In the genomic region with DNA sequence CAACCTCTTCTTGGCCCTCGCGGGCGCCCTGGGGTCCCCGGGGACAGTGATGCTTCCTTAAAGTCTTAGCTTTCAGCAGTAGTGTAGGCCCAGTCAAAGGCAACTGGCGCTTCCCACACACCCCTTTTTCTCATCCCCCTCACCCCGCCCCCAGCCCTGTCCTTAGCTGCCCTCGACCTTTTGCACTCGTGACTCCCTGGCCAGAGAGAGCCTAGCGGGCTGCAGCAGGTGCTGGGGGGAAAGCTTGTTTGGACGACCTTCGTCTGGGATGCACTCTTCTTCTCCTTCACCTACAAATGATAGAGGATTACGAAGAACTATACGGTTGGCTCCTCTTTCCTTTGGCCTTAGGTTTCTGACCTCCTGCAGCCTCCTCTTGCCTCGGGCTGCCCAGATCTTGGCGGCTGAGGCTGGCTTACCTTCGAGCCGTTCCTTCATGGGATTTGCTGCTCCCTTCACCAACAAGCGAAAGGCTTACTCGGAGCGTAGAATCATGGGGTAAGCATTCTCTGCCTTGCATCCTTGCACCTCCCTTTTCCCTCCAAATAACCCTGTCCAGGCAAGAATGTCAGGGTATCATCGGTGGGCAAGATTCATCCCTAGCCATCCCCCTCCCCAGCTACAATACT, we compare ENCODE assay signal across 9 cellular contexts. TPM values are rescaled to one million over a fixed set of nuclear protein-coding genes. Genes with fewer than 3 reads are reported as not detected.
DNase-seq lines count a peak whose midpoint lies in the region; ATAC-seq, FAIRE-seq and TF ChIP-seq lines count a peak whose summit lies in the region.
"Had no signal": no experiment of that assay in that cellular context is flagged by ENCODE, and none has a peak within 500 bp of the region (broad histone marks: within the 10 kb centered on the region; RNA-seq: fewer than 3 reads in every experiment).

No MANE protein-coding gene starts in this region.

- intact Hi-C loops in kidney (cut with DNase I): no loop called here

- FAIRE-seq in kidney (lab: Jason Lieb, UNC): no peak
- FAIRE-seq: colon had no signal

- peaks cover 11 to 13% of the 10 kb centered on the region in 2 donors for H3K36me3 ChIP-seq in kidney (ENCODE audit: control insufficient read depth in 1 of 2, insufficient read depth in 2 of 2, low read length in 2 of 2)
- H3K36me3 ChIP-seq in subcutaneous abdominal adipose tissue (ENCODE audit: control insufficient read depth in 5 of 5, insufficient read depth in 5 of 5, low read length in 5 of 5): peaks cover 11 to 31% (median 28%) of the 10 kb centered on the region in 5 donors

- H3K27ac ChIP-seq in kidney (ENCODE audit: low read depth in 2 of 2, low read length in 2 of 2) (peak overlapping the region; percentile 96 to 97), subcutaneous abdominal adipose tissue (ENCODE audit: low read depth, low read length) (peak overlapping the region; percentile 82)

- H3K4me3 ChIP-seq in astrocyte of the spinal cord (ENCODE audit: low read depth, low read length) (peak overlapping the region; percentile 72), kidney (ENCODE audit: low read length in 2 of 2) (peak overlapping the region; percentile 77 to 88), subcutaneous abdominal adipose tissue (ENCODE audit: low read depth in 1 of 5, low read length in 5 of 5) (peak overlapping the region; percentile 59 to 93 (median 82))

- H3K9ac ChIP-seq in kidney (ENCODE audit: low read length in 2 of 2): peak overlapping the region; percentile 37 to 91
- H3K9ac ChIP-seq in subcutaneous abdominal adipose tissue (ENCODE audit: low read length in 5 of 5): peak overlapping the region in 3 of 5 donors; percentile 75 to 79 (median 78)

- in situ Hi-C loops in astrocyte of the spinal cord (cut with HindIII; ENCODE audit: low sequenced_read_pairs): no loop called here

- H3K9me3 ChIP-seq in kidney (ENCODE audit: control insufficient read depth in 1 of 2, low read length in 2 of 2) (no peaks in the 10 kb centered on the region), subcutaneous abdominal adipose tissue (ENCODE audit: control insufficient read depth in 5 of 5, low read length in 5 of 5) (no peaks in the 10 kb centered on the region)

- H3K4me1 ChIP-seq in kidney (ENCODE audit: control insufficient read depth in 1 of 2, insufficient read depth in 1 of 2, low read depth in 1 of 2, low read length in 2 of 2): peaks cover 0 to 9% of the 10 kb centered on the region in 2 donors
- peaks cover 3 to 17% (median 14%) of the 10 kb centered on the region in 5 donors for H3K4me1 ChIP-seq in subcutaneous abdominal adipose tissue (ENCODE audit: control insufficient read depth in 5 of 5, insufficient read depth in 5 of 5, low read length in 5 of 5)

- no peaks in the 10 kb centered on the region for H3K27me3 ChIP-seq in subcutaneous abdominal adipose tissue (ENCODE audit: control insufficient read depth in 5 of 5, insufficient read depth in 4 of 5, low read length in 5 of 5)

- TF ChIP-seq CTCF in astrocyte of the spinal cord (IDR thresholded peaks at IDR 0.05; ENCODE audit: low read depth, low read length): no peak
- no peak for TF ChIP-seq CTCF in kidney (IDR thresholded peaks at IDR 0.05; ENCODE audit: borderline replicate concordance, extremely low read depth, insufficient read depth)

- peak; percentile 8 for ATAC-seq in HG03442 (IDR thresholded peaks at IDR 0.05; ENCODE audit: unreplicated experiment)
- no peak for ATAC-seq in HG02981 (IDR thresholded peaks at IDR 0.05; ENCODE audit: unreplicated experiment)

- DNase-seq in NCI-H82 (lab: John Stamatoyannopoulos, UW) (peak; percentile 55), NCI-H82 treated with DMSO at 0.1 percent for 48 hours (lab: John Stamatoyannopoulos, UW; ENCODE audit: unreplicated experiment) (no peak), astrocyte of the spinal cord (ENCODE audit: low read depth, low spot score) (no peak), kidney (peak; percentile 79)
- no peak for DNase-seq in activated CD4-positive, alpha-beta T cell treated with anti-CD3 and anti-CD28 coated beads for 48 hours

RNA-seq across cellular contexts. Expression of gene COQ10A, which starts 0.8 kb away (rescaled TPM):
- 14.5 TPM for total RNA-seq in kidney
- 30.0 TPM for polyA plus RNA-seq in kidney (ENCODE audit: insufficient read depth, low read depth, low replicate concordance)

RNA-seq across cellular contexts. Expression of gene ANKRD52, which starts 9.4 kb away (rescaled TPM):
- total RNA-seq in kidney: 46.4 TPM
- 8.6 TPM for polyA plus RNA-seq in kidney (ENCODE audit: insufficient read depth, low read depth, low replicate concordance)

RNA-seq across cellular contexts. Expression of gene CS, which starts 32.6 kb away (rescaled TPM):
- 166 TPM for total RNA-seq in kidney
- 105 TPM for polyA plus RNA-seq in kidney (ENCODE audit: insufficient read depth, low read depth, low replicate concordance)

RNA-seq across cellular contexts. Expression of gene SLC39A5, which starts 37.7 kb away (rescaled TPM):
- 5.1 TPM for total RNA-seq in kidney
- polyA plus RNA-seq in kidney (ENCODE audit: insufficient read depth, low read depth, low replicate concordance): 164 TPM

RNA-seq across cellular contexts. Expression of gene NABP2, which starts 43.4 kb away (rescaled TPM):
- 31.0 TPM for total RNA-seq in kidney
- polyA plus RNA-seq in kidney (ENCODE audit: insufficient read depth, low read depth, low replicate concordance): 42.3 TPM

Comparison
In these comparisons a context has a peak if more than half of its experiments do, and no peak if none do; other contexts are left out.
1. DNase-seq: peak in NCI-H82 (single experiment) and kidney (single experiment); none in NCI-H82 treated with DMSO at 0.1 percent for 48 hours (single experiment), astrocyte of the spinal cord (single experiment) and activated CD4-positive, alpha-beta T cell treated with anti-CD3 and anti-CD28 coated beads for 48 hours (single experiment).
2. Peak in every context shown above with its lines, with median percentiles within 50 percentile points of each other: H3K4me3 ChIP-seq.